In the genomic region with DNA sequence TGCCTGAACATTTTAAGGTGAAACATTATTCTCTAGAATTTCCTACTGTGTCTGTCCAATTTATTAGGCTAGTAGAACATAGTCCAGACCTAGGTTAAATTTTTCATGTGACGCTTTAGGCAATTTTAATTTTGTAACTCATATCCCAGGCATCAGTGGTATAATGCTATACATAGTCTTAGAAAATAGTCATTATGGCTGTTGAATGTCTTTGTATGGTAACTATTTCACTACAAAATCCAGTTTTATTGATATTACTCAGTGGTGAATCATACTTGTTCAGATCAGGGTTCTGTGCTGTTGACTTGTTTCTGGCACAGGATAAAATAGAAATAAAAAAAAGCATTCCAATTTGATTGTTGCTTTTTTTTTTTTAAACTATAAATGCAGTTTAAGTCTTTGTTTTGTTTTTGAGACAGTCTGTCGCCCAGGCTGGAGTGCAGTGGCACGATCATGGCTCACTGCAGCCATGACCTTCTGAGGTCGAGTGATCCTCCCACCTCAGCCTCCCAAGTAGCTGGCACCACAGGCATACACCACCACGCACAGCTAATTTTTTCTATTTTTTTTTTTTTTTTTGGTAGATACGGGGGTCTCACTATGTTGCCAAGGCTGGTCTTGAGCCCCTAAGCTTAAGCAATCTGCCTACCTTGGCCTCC, we compare ENCODE assay signal across 18 cellular contexts.
DNase-seq lines count a peak whose midpoint lies in the region; ATAC-seq and FAIRE-seq lines count a peak whose summit lies in the region.
"Had no signal": no experiment of that assay in that cellular context is flagged by ENCODE, and none has a peak within 500 bp of the region (broad histone marks: within the 10 kb centered on the region; RNA-seq: fewer than 3 reads in every experiment).

No MANE protein-coding gene starts in this region.

- peak overlapping the region in 1 of 9 donors; percentile 16 for H3K27ac Mint-ChIP-seq in naive thymus-derived CD4-positive, alpha-beta T cell

- no peaks in the 10 kb centered on the region for H3K9me3 Mint-ChIP-seq in naive thymus-derived CD4-positive, alpha-beta T cell

- peak; percentile 76 for DNase-seq in ELR (ENCODE audit: low read depth)
- peak; percentile 70 for DNase-seq in LoVo (ENCODE audit: low spot score)
- peak; percentile 44 for DNase-seq in skeletal muscle cell (ENCODE audit: low read depth)
- no peak for DNase-seq in naive thymus-derived CD4-positive, alpha-beta T cell
- no peak for DNase-seq in effector CD8-positive, alpha-beta T cell (lab: John Stamatoyannopoulos, UW)
- DNase-seq in stimulated activated naive CD4-positive, alpha-beta T cell (lab: John Stamatoyannopoulos, UW), result no peak
- DNase-seq: activated gamma-delta T cell; DMS153; heart right ventricle; lower lobe of right lung; NCI-H446; Right ventricle myocardium superior; stimulated activated CD4-positive, alpha-beta T cell treated with anti-CD3 and anti-CD28 coated beads, Interleukin-2, amount 100 ng/mL, for 24 hours; stimulated activated naive CD4-positive, alpha-beta T cell treated with Interleukin-2 at 50 U/mL for 16 hours; WERI-Rb-1 had no signal

- CTCF ChIA-PET in naive thymus-derived CD4-positive, alpha-beta T cell (lab: Charles Lee), result no interaction called here

- no peak overlapping the region for H3K4me3 ChIP-seq in skeletal muscle cell (ENCODE audit: low read depth, low read length)
- no peak overlapping the region for H3K4me3 ChIP-seq in naive thymus-derived CD4-positive, alpha-beta T cell (ENCODE audit: low read length)
- H3K4me3 ChIP-seq: heart right ventricle, lower lobe of right lung had no signal

- no peak overlapping the region for H3K4me3 Mint-ChIP-seq in naive thymus-derived CD4-positive, alpha-beta T cell

- H3K27me3 Mint-ChIP-seq in naive thymus-derived CD4-positive, alpha-beta T cell, result no peaks in the 10 kb centered on the region

- no peaks in the 10 kb centered on the region for H3K27me3 ChIP-seq in naive thymus-derived CD4-positive, alpha-beta T cell (ENCODE audit: control insufficient read depth in 2 of 2, insufficient read depth in 2 of 2, low read length in 2 of 2)
- H3K27me3 ChIP-seq: heart right ventricle had no signal

- FAIRE-seq in endometrium (lab: Jason Lieb, UNC), result peak; percentile 86
- FAIRE-seq: colon had no signal

- peaks cover 0 to 5% (median 0%) of the 10 kb centered on the region in 3 experiments for H3K36me3 ChIP-seq in naive thymus-derived CD4-positive, alpha-beta T cell (ENCODE audit: control insufficient read depth in 2 of 3, insufficient read depth in 3 of 3, low read length in 3 of 3)
- H3K36me3 ChIP-seq: lower lobe of right lung had no signal

- H3K36me3 Mint-ChIP-seq in naive thymus-derived CD4-positive, alpha-beta T cell, result peaks cover 0 to 10% (median 2%) of the 10 kb centered on the region in 5 donors

- H3K9me3 ChIP-seq in naive thymus-derived CD4-positive, alpha-beta T cell (ENCODE audit: control insufficient read depth in 2 of 3, low read length in 3 of 3), result no peaks in the 10 kb centered on the region
- H3K9me3 ChIP-seq: heart right ventricle, lower lobe of right lung had no signal

- H3K4me1 ChIP-seq in naive thymus-derived CD4-positive, alpha-beta T cell (ENCODE audit: control insufficient read depth in 2 of 2, insufficient read depth in 2 of 2, low read length in 2 of 2), result peaks cover 29 to 36% of the 10 kb centered on the region in 2 donors

- H3K27ac ChIP-seq in naive thymus-derived CD4-positive, alpha-beta T cell (ENCODE audit: low read depth, low read length), result no peak overlapping the region
- H3K27ac ChIP-seq: heart right ventricle, lower lobe of right lung, parathyroid adenoma, WERI-Rb-1 had no signal

- POLR2A ChIA-PET in naive thymus-derived CD4-positive, alpha-beta T cell (lab: Charles Lee), result no interaction called here

- H3K4me1 Mint-ChIP-seq in naive thymus-derived CD4-positive, alpha-beta T cell, result peaks cover 48 to 88% (median 81%) of the 10 kb centered on the region in 7 donors

- intact Hi-C loops in naive thymus-derived CD4-positive, alpha-beta T cell (cut with micrococcal nuclease), result loop anchor here in 1 of 2 donors (5.0 kb wide), 1 partner anchor 35 kb away; no protein-coding TSS in a partner anchor

- no peak for ATAC-seq in naive thymus-derived CD4-positive, alpha-beta T cell
- ATAC-seq: lower lobe of right lung had no signal

Comparison
In these comparisons a context has a peak if more than half of its experiments do, and no peak if none do; other contexts are left out.
1. DNase-seq: peak in ELR (single experiment), LoVo (single experiment) and skeletal muscle cell (single experiment); none in naive thymus-derived CD4-positive, alpha-beta T cell (0 of 9), effector CD8-positive, alpha-beta T cell (single experiment) and stimulated activated naive CD4-positive, alpha-beta T cell (0 of 6).